Comparison of ENCODE assay signal across 1 cellular context in the genomic region with DNA sequence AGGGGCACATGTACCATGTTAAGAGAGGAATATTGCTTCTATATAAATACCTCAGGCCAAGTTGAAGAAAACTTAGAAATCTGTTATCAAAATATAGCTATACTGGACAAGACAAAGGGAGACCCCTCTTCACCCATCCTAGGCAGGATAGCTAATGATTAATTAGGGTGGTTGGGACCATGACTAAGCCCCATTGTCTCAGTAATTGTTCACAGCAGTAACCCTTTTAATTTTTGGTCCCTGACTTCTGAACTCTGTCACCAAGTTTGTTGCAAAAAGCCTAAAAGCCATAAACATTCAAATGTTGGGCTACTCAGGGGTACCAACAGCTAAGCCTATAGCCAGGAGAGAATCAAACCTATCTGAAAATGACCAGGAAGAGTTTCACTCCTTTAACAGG.
TF ChIP-seq lines count a peak whose summit lies in the region.

No MANE protein-coding gene starts in this region.

TF ChIP-seq in HepG2, 621 proteins besides CTCF, POLR2A, EP300 and RAD21 (continues in another document):
- TF ChIP-seq ZIK1 (CRISPR knock-in tag; IDR thresholded peaks at IDR 0.05; ENCODE audit: borderline replicate concordance, low read depth) (no peak), IKZF1 (IDR thresholded peaks at IDR 0.05) (no peak), SNAPC4 (CRISPR knock-in tag; IDR thresholded peaks at IDR 0.05) (no peak), ZNF383 (CRISPR knock-in tag; IDR thresholded peaks at IDR 0.05; ENCODE audit: borderline replicate concordance) (no peak), ZNF878 (CRISPR knock-in tag; IDR thresholded peaks at IDR 0.05) (no peak), ZNF597 (CRISPR knock-in tag; IDR thresholded peaks at IDR 0.05) (no peak), GABPA (IDR thresholded peaks at IDR 0.05; ENCODE audit: low read depth, low read length) (no peak), GABPA (CRISPR knock-in tag; IDR thresholded peaks at IDR 0.05; ENCODE audit: low read depth) (no peak), KMT2A (CRISPR knock-in tag; IDR thresholded peaks at IDR 0.05) (no peak), MXD4 (CRISPR knock-in tag; IDR thresholded peaks at IDR 0.05) (no peak), SOX5 (CRISPR knock-in tag; IDR thresholded peaks at IDR 0.05; ENCODE audit: borderline replicate concordance) (peak; percentile 93; the same call in 1 of the 2 replicates), PAXIP1 (CRISPR knock-in tag; conservative IDR thresholded peaks at IDR 0.05) (0 out of 2 replicates have a peak, but pooled peaks have one; percentile 16), TBX2 (CRISPR knock-in tag; IDR thresholded peaks at IDR 0.05; ENCODE audit: borderline replicate concordance) (peak; percentile 43; the same call in 1 of the 2 replicates), ZKSCAN1 (IDR thresholded peaks at IDR 0.05; ENCODE audit: low read length) (no peak), ZBTB14 (CRISPR knock-in tag; IDR thresholded peaks at IDR 0.05) (no peak), ETS1 (CRISPR knock-in tag; IDR thresholded peaks at IDR 0.05) (no peak), ZNF124 (CRISPR knock-in tag; IDR thresholded peaks at IDR 0.05) (no peak), SMAD9 (CRISPR knock-in tag; IDR thresholded peaks at IDR 0.05) (no peak), MED8 (CRISPR knock-in tag; IDR thresholded peaks at IDR 0.05; ENCODE audit: insufficient replicate concordance) (no peak), PHF20 (CRISPR knock-in tag; IDR thresholded peaks at IDR 0.05) (no peak), ZSCAN21 (CRISPR knock-in tag; IDR thresholded peaks at IDR 0.05; ENCODE audit: borderline replicate concordance) (no peak), SOX13 (IDR thresholded peaks at IDR 0.05) (peak; percentile 63; the same call in 1 of the 2 replicates), SOX13 (CRISPR knock-in tag; conservative IDR thresholded peaks at IDR 0.05 in 1 of 2, IDR thresholded peaks at IDR 0.05 in 1 of 2) (peak in 1 of 2 experiments; percentile 94; a peak in 2 of 4 replicates), ZBTB25 (CRISPR knock-in tag; IDR thresholded peaks at IDR 0.05) (no peak), ARID5B (CRISPR knock-in tag; IDR thresholded peaks at IDR 0.05) (peak; percentile 36; the same call in 1 of the 2 replicates), MLLT10 (CRISPR knock-in tag; IDR thresholded peaks at IDR 0.05) (no peak)
- TF ChIP-seq, protein P1, sequence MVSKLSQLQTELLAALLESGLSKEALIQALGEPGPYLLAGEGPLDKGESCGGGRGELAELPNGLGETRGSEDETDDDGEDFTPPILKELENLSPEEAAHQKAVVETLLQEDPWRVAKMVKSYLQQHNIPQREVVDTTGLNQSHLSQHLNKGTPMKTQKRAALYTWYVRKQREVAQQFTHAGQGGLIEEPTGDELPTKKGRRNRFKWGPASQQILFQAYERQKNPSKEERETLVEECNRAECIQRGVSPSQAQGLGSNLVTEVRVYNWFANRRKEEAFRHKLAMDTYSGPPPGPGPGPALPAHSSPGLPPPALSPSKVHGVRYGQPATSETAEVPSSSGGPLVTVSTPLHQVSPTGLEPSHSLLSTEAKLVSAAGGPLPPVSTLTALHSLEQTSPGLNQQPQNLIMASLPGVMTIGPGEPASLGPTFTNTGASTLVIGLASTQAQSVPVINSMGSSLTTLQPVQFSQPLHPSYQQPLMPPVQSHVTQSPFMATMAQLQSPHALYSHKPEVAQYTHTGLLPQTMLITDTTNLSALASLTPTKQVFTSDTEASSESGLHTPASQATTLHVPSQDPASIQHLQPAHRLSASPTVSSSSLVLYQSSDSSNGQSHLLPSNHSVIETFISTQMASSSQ (IDR thresholded peaks at IDR 0.05; ENCODE audit: low read depth), result peak; percentile 83
- TF ChIP-seq, protein P1 (CRISPR knock-in tag; IDR thresholded peaks at IDR 0.05; ENCODE audit: borderline replicate concordance), result no peak; the same call in 1 of the 2 replicates
- TF ChIP-seq, protein P2, sequence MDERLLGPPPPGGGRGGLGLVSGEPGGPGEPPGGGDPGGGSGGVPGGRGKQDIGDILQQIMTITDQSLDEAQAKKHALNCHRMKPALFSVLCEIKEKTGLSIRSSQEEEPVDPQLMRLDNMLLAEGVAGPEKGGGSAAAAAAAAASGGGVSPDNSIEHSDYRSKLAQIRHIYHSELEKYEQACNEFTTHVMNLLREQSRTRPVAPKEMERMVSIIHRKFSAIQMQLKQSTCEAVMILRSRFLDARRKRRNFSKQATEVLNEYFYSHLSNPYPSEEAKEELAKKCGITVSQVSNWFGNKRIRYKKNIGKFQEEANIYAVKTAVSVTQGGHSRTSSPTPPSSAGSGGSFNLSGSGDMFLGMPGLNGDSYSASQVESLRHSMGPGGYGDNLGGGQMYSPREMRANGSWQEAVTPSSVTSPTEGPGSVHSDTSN (CRISPR knock-in tag; IDR thresholded peaks at IDR 0.05), result no peak
